In genomic region chr22:42177891-42178336, GRCh38 we compare ENCODE assay signal across 15 cellular contexts. TPM values are rescaled to one million over a fixed set of nuclear protein-coding genes. Genes with fewer than 3 reads are reported as not detected.
A peak's percentile ranks its signal among the peaks of the same experiment; 100 is the strongest.
DNase-seq lines count a peak whose midpoint lies in the region; ATAC-seq and TF ChIP-seq lines count a peak whose summit lies in the region.
"Had no signal": no experiment of that assay in that cellular context is flagged by ENCODE, and none has a peak within 500 bp of the region (broad histone marks: within the 10 kb centered on the region; RNA-seq: fewer than 3 reads in every experiment).

No MANE protein-coding gene starts in this region.

- TF ChIP-seq CTCF in endothelial cell (IDR thresholded peaks at IDR 0.05; ENCODE audit: unreplicated experiment): no peak
- TF ChIP-seq CTCF in nephron progenitor cell (IDR thresholded peaks at IDR 0.05): no peak
- TF ChIP-seq CTCF in glutamatergic neuron (IDR thresholded peaks at IDR 0.05; ENCODE audit: partially characterized antibody, unreplicated experiment): no peak
- no peak for TF ChIP-seq CTCF in tibial artery (IDR thresholded peaks at IDR 0.05)

- no peaks in the 10 kb centered on the region for H3K9me3 ChIP-seq in CD4-positive, alpha-beta memory T cell (ENCODE audit: control insufficient read depth in 1 of 2, low read length in 2 of 2)
- no peaks in the 10 kb centered on the region for H3K9me3 ChIP-seq in tibial artery
- H3K9me3 ChIP-seq: HAP-1, vagina had no signal

- no peak for DNase-seq in CD4-positive, alpha-beta memory T cell
- DNase-seq in endothelial cell (ENCODE audit: low spot score): no peak
- no peak for DNase-seq in nephron progenitor cell
- no peak for DNase-seq in glutamatergic neuron
- no peak for DNase-seq in tibial artery
- DNase-seq: activated naive CD4-positive, alpha-beta T cell treated with anti-CD3 and anti-CD28 coated beads, Interleukin-2, amount 50 U/mL, for 16 hours; foreskin fibroblast; NCI-H1105; occipital lobe; SHP77 had no signal

- H3K27me3 ChIP-seq in CD4-positive, alpha-beta memory T cell (ENCODE audit: insufficient read depth, low read length): no peaks in the 10 kb centered on the region
- no peaks in the 10 kb centered on the region for H3K27me3 ChIP-seq in tibial artery
- H3K27me3 ChIP-seq: vagina had no signal

- intact Hi-C loops in CD4-positive, alpha-beta memory T cell (cut with micrococcal nuclease): no loop called here
- intact Hi-C loops in tibial artery (cut with DNase I; ENCODE audit: low total_unique reads): no loop called here

- peak overlapping the region in 6 of 8 donors; percentile 6 to 66 (median 49) for H3K4me3 Mint-ChIP-seq in CD4-positive, alpha-beta memory T cell
- H3K4me3 Mint-ChIP-seq in endothelial cell (ENCODE audit: unreplicated experiment): no peak overlapping the region
- H3K4me3 Mint-ChIP-seq in nephron progenitor cell: no peak overlapping the region
- no peak overlapping the region for H3K4me3 Mint-ChIP-seq in glutamatergic neuron (ENCODE audit: unreplicated experiment)

- CTCF ChIA-PET in CD4-positive, alpha-beta memory T cell (lab: Charles Lee; ENCODE audit: partially characterized antibody): interaction anchor here (0.7 to 1.3 kb wide), 3 partner anchors 9 to 84 kb away, joined by 3 read pairs; no protein-coding TSS in a partner anchor

- POLR2A ChIA-PET in CD4-positive, alpha-beta memory T cell (lab: Charles Lee; ENCODE audit: partially characterized antibody): no interaction called here

- peaks cover 59 to 87% (median 74%) of the 10 kb centered on the region in 4 donors for H3K4me1 Mint-ChIP-seq in CD4-positive, alpha-beta memory T cell
- H3K4me1 Mint-ChIP-seq in endothelial cell (ENCODE audit: unreplicated experiment) (peaks cover 14% of the 10 kb centered on the region), nephron progenitor cell (peaks cover 21% of the 10 kb centered on the region), glutamatergic neuron (ENCODE audit: low read depth, unreplicated experiment) (peaks cover 43% of the 10 kb centered on the region)

- peaks cover 82% of the 10 kb centered on the region for H3K4me1 ChIP-seq in CD4-positive, alpha-beta memory T cell (ENCODE audit: insufficient read depth, low read length)
- H3K4me1 ChIP-seq in tibial artery: peaks cover 0 to 30% (median 9%) of the 10 kb centered on the region in 4 donors
- H3K4me1 ChIP-seq: HAP-1 had no signal

- peaks cover 3% of the 10 kb centered on the region for H3K36me3 ChIP-seq in CD4-positive, alpha-beta memory T cell (ENCODE audit: insufficient read depth, low read length)
- peaks cover 0 to 7% (median 0%) of the 10 kb centered on the region in 3 donors for H3K36me3 ChIP-seq in tibial artery

- peak overlapping the region; percentile 59 to 85 (median 73) for H3K27ac Mint-ChIP-seq in CD4-positive, alpha-beta memory T cell
- peak overlapping the region; percentile 6 for H3K27ac Mint-ChIP-seq in endothelial cell (ENCODE audit: unreplicated experiment)
- H3K27ac Mint-ChIP-seq in nephron progenitor cell: peak overlapping the region; percentile 81
- no peak overlapping the region for H3K27ac Mint-ChIP-seq in glutamatergic neuron (ENCODE audit: unreplicated experiment)

- H3K27ac ChIP-seq in CD4-positive, alpha-beta memory T cell (ENCODE audit: low read depth, low read length): peak overlapping the region; percentile 23
- H3K27ac ChIP-seq in tibial artery: no peak overlapping the region
- H3K27ac ChIP-seq: vagina had no signal

- no peak overlapping the region for H3K4me3 ChIP-seq in CD4-positive, alpha-beta memory T cell (ENCODE audit: low read length in 2 of 2)
- H3K4me3 ChIP-seq in tibial artery: no peak overlapping the region
- H3K4me3 ChIP-seq: HAP-1, K562, vagina had no signal

- no peaks in the 10 kb centered on the region for H3K27me3 Mint-ChIP-seq in CD4-positive, alpha-beta memory T cell
- peaks cover 5% of the 10 kb centered on the region for H3K27me3 Mint-ChIP-seq in endothelial cell (ENCODE audit: unreplicated experiment)
- peaks cover 2% of the 10 kb centered on the region for H3K27me3 Mint-ChIP-seq in nephron progenitor cell (ENCODE audit: low read depth, poor library complexity)
- H3K27me3 Mint-ChIP-seq in glutamatergic neuron (ENCODE audit: unreplicated experiment): no peaks in the 10 kb centered on the region

- no peaks in the 10 kb centered on the region for H3K9me3 Mint-ChIP-seq in CD4-positive, alpha-beta memory T cell
- H3K9me3 Mint-ChIP-seq in endothelial cell (ENCODE audit: unreplicated experiment): no peaks in the 10 kb centered on the region
- H3K9me3 Mint-ChIP-seq in nephron progenitor cell: no peaks in the 10 kb centered on the region
- peaks cover 7% of the 10 kb centered on the region for H3K9me3 Mint-ChIP-seq in glutamatergic neuron (ENCODE audit: unreplicated experiment)

- ATAC-seq in GM18907 (IDR thresholded peaks at IDR 0.05; ENCODE audit: unreplicated experiment): peak; percentile 42
- no peak for ATAC-seq in GM21528 (IDR thresholded peaks at IDR 0.05; ENCODE audit: low FRiP score, unreplicated experiment)
- ATAC-seq: K562 had no signal

- H3K36me3 Mint-ChIP-seq in CD4-positive, alpha-beta memory T cell: peaks cover 23 to 34% of the 10 kb centered on the region in 2 donors
- H3K36me3 Mint-ChIP-seq in endothelial cell (ENCODE audit: low read depth, unreplicated experiment) (no peaks in the 10 kb centered on the region), nephron progenitor cell (ENCODE audit: low read depth) (peaks cover 29% of the 10 kb centered on the region), glutamatergic neuron (ENCODE audit: unreplicated experiment) (no peaks in the 10 kb centered on the region)

RNA-seq across cellular contexts. Expression of gene CYP2D6, which starts 47.3 kb away (rescaled TPM):
- 10 to 100 TPM in 1 of 2 experiments, 1 to 10 TPM in 1; 8.8 to 10.7 TPM for total RNA-seq in CD4-positive, alpha-beta memory T cell
- under 1 TPM in 1 of 2 donors, not detected in 1; 0.23 TPM for polyA plus RNA-seq in CD4-positive, alpha-beta memory T cell
- 3.2 TPM for total RNA-seq in endothelial cell (ENCODE audit: unreplicated experiment)
- total RNA-seq in glutamatergic neuron (ENCODE audit: unreplicated experiment): 15.9 TPM

Comparison
In these comparisons a context has a peak if more than half of its experiments do, and no peak if none do; other contexts are left out.
1. H3K4me3 Mint-ChIP-seq: peak in CD4-positive, alpha-beta memory T cell (6 of 8); none in endothelial cell (single experiment), nephron progenitor cell (single experiment) and glutamatergic neuron (single experiment).